8 cellular contexts compared by ENCODE assay signal in the genomic region with DNA sequence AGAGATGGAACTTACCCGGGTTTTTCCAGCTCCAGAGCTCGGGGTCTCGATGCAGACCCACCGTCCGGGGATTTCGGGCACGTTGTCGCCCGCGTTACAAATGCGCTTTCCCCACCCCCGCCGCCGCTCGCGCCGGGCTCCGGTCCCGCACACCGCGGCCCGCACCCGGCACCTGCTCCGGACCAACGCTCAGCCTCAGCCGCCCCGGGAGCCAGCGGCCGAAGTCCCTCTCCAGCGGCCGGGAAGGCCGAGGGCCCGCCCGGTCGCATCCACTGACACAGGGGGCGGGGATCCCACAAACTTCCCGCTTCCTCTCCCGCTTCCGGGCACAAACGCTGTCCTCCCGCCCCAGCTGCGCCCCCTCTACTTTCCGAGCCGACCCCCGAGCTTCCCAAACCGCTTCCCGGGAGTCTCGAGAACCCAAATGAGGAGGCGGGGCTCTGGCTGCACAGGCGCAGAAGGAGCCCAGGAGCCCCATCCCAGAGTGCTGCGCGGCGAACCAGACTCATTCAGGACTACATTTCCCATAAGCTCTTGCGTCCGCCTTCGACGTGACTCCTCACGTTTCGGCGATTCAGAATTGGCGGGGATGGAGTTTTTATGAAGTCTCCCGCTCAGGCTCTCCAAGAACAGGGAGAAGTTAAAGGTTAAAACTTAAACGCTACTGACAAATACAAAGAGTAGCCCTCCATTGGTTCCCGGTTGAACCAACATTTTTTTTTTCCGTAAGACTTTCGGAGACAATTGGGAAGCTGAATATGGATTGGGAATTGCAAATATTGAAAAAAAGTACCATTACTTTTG. TPM values are rescaled to one million over a fixed set of nuclear protein-coding genes. Genes with fewer than 3 reads are reported as not detected.
DNase-seq lines count a peak whose midpoint lies in the region; ATAC-seq and TF ChIP-seq lines count a peak whose summit lies in the region.

A gene (minus strand): TSS at position 442 of the 804 bp plus-strand sequence. CDS start 2,553 bp downstream, outside the sequence.

- DNase-seq in EH (ENCODE audit: low read depth) (peak; percentile 95), H4 (ENCODE audit: low spot score) (peak; percentile 92), LoVo (ENCODE audit: low spot score) (peak; percentile 95), RWPE1 (ENCODE audit: low spot score) (peak; percentile 97), fibroblast of the aortic adventitia (ENCODE audit: low read depth) (peak; percentile 92)
- DNase-seq in activated T-helper 9 cell treated with anti-CD3 and anti-CD28 coated beads, Interleukin-2, amount 50 U/mL, for 16 hours (ENCODE audit: low read depth), result peak; percentile 79
- peak; percentile 92 for DNase-seq in natural killer cell treated with Interleukin-12 subunit alpha and Interleukin-12 subunit beta and Interleukin-15 and Interleukin-18, amount 100 ng/mL, for 72 hours (ENCODE audit: low spot score)
- DNase-seq in stimulated activated naive CD4-positive, alpha-beta T cell treated with Interleukin-2 at 50 U/mL for 16 hours (lab: John Stamatoyannopoulos, UW), result peak; percentile 84

- H3K4me1 Mint-ChIP-seq in natural killer cell treated with Interleukin-12 subunit alpha and Interleukin-12 subunit beta and Interleukin-15 and Interleukin-18, amount 100 ng/mL, for 72 hours (ENCODE audit: low read depth in 2 of 2), result peaks cover 33 to 35% of the 10 kb centered on the region in 2 donors

- no peak for TF ChIP-seq CTCF in RWPE1 (conservative IDR thresholded peaks at IDR 0.05; ENCODE audit: low read depth)
- TF ChIP-seq CTCF in fibroblast of the aortic adventitia (IDR thresholded peaks at IDR 0.05; ENCODE audit: insufficient read depth, low read length), result no peak

- peaks cover 6 to 12% of the 10 kb centered on the region in 2 donors for H3K27me3 Mint-ChIP-seq in natural killer cell treated with Interleukin-12 subunit alpha and Interleukin-12 subunit beta and Interleukin-15 and Interleukin-18, amount 100 ng/mL, for 72 hours

- peak within 1 kb of the TSS; percentile 98 for H3K4me3 Mint-ChIP-seq in natural killer cell treated with Interleukin-12 subunit alpha and Interleukin-12 subunit beta and Interleukin-15 and Interleukin-18, amount 100 ng/mL, for 72 hours

- H3K36me3 Mint-ChIP-seq in natural killer cell treated with Interleukin-12 subunit alpha and Interleukin-12 subunit beta and Interleukin-15 and Interleukin-18, amount 100 ng/mL, for 72 hours, result peaks cover 9% of the 10 kb centered on the region

- CTCF ChIA-PET in RWPE1 (lab: Yijun Ruan, JAX), result interaction anchor here (0.6 to 0.9 kb wide), 3 partner anchors 10 to 199 kb away, joined by 3 read pairs; no protein-coding TSS in a partner anchor

- POLR2A ChIA-PET in RWPE1 (lab: Yijun Ruan, JAX; ENCODE audit: low non-redundant PET), result interaction anchor here (0.6 to 0.7 kb wide), 5 partner anchors 201 to 779 kb away, joined by 3 to 4 read pairs (median 3); a partner anchor contains a TSS

- H3K27ac ChIP-seq in RWPE1, result peak within 1 kb of the TSS; percentile 78

- peak; percentile 97 to 98 for ATAC-seq in natural killer cell treated with Interleukin-12 subunit alpha and Interleukin-12 subunit beta and Interleukin-15 and Interleukin-18, amount 100 ng/mL, for 72 hours

- H3K27ac Mint-ChIP-seq in natural killer cell treated with Interleukin-12 subunit alpha and Interleukin-12 subunit beta and Interleukin-15 and Interleukin-18, amount 100 ng/mL, for 72 hours, result peak within 1 kb of the TSS; percentile 98 to 100

- H3K9me3 Mint-ChIP-seq in natural killer cell treated with Interleukin-12 subunit alpha and Interleukin-12 subunit beta and Interleukin-15 and Interleukin-18, amount 100 ng/mL, for 72 hours, result no peaks in the 10 kb centered on the region

- H3K4me3 ChIP-seq in fibroblast of the aortic adventitia (ENCODE audit: low read depth, low read length), result peak within 1 kb of the TSS; percentile 83

RNA-seq across cellular contexts. Expression of the gene that starts here (rescaled TPM):
- 1.5 and 2.7 TPM in 2 replicates for total RNA-seq in H4 (2014; rRNA removed; shearing (Covaris generic))
- 2.3 and 7.1 TPM in 2 replicates for total RNA-seq in fibroblast of the aortic adventitia (ENCODE audit: low replicate concordance)
- 1 to 10 TPM; 4.5 to 8.6 TPM for total RNA-seq in natural killer cell treated with Interleukin-12 subunit alpha and Interleukin-12 subunit beta and Interleukin-15 and Interleukin-18, amount 100 ng/mL, for 72 hours

Comparison
In these comparisons a context has a peak if more than half of its experiments do, and no peak if none do; other contexts are left out.
1. Peak in every context shown above with its lines: DNase-seq, ATAC-seq, H3K4me3 ChIP-seq and H3K27ac ChIP-seq.